In genomic region chr22:24645408-24646230, GRCh38 we compare ENCODE assay signal across 1 cellular context.
TF ChIP-seq lines count a peak whose summit lies in the region.

No MANE protein-coding gene starts in this region.

TF ChIP-seq in K562, 482 proteins besides CTCF, POLR2A, EP300 and RAD21:
- peak; percentile 58 for TF ChIP-seq RAD51 (IDR thresholded peaks at IDR 0.05; ENCODE audit: borderline replicate concordance, low read depth)
TF ChIP-seq in K562: peak in this region for 1; not testable (repeated sequence) for 481.
